16 cellular contexts compared by ENCODE assay signal in genomic region chr20:2804921-2805681, GRCh38. TPM values are rescaled to one million over a fixed set of nuclear protein-coding genes. Genes with fewer than 3 reads are reported as not detected.
A peak's percentile ranks its signal among the peaks of the same experiment; 100 is the strongest.
DNase-seq lines count a peak whose midpoint lies in the region; ATAC-seq and TF ChIP-seq lines count a peak whose summit lies in the region.
"Had no signal": no experiment of that assay in that cellular context is flagged by ENCODE, and none has a peak within 500 bp of the region (broad histone marks: within the 10 kb centered on the region; RNA-seq: fewer than 3 reads in every experiment).

No MANE protein-coding gene starts in this region.

- H3K27ac Mint-ChIP-seq in activated CD4-positive, alpha-beta memory T cell treated with anti-CD3 and anti-CD28 coated beads, Interleukin-2, amount 10 ng/mL, durations not matched to agents 7 days and 5 days: no peak overlapping the region
- H3K27ac Mint-ChIP-seq in activated CD4-positive, alpha-beta memory T cell treated with anti-CD3 and anti-CD28 coated beads for 36 hours: no peak overlapping the region
- H3K27ac Mint-ChIP-seq: activated T-cell treated with anti-CD3 and anti-CD28 coated beads, Interleukin-2, amount 50 U/mL, for 72 hours had no signal

- H3K9me3 ChIP-seq in upper lobe of right lung: no peaks in the 10 kb centered on the region

- H3K4me1 Mint-ChIP-seq in activated CD4-positive, alpha-beta memory T cell treated with anti-CD3 and anti-CD28 coated beads, Interleukin-2, amount 10 ng/mL, durations not matched to agents 7 days and 5 days: peaks cover 10% of the 10 kb centered on the region
- peaks cover 12% of the 10 kb centered on the region for H3K4me1 Mint-ChIP-seq in activated CD4-positive, alpha-beta memory T cell treated with anti-CD3 and anti-CD28 coated beads for 36 hours (ENCODE audit: low read depth)

- H3K27me3 ChIP-seq in upper lobe of right lung: peaks cover 80% of the 10 kb centered on the region

- H3K36me3 ChIP-seq in upper lobe of right lung: no peaks in the 10 kb centered on the region
- H3K36me3 ChIP-seq: tibial nerve had no signal

- CTCF ChIA-PET in activated CD4-positive, alpha-beta memory T cell treated with anti-CD3 and anti-CD28 coated beads, Interleukin-2, amount 10 ng/mL, durations not matched to agents 7 days and 5 days (lab: Charles Lee): no interaction called here
- CTCF ChIA-PET in activated CD4-positive, alpha-beta memory T cell treated with anti-CD3 and anti-CD28 coated beads for 36 hours (lab: Charles Lee): no interaction called here

- no peak overlapping the region for H3K4me3 ChIP-seq in upper lobe of right lung
- H3K4me3 ChIP-seq: tibial nerve had no signal

- DNase-seq in activated CD4-positive, alpha-beta memory T cell treated with anti-CD3 and anti-CD28 coated beads, Interleukin-2, amount 10 ng/mL, durations not matched to agents 7 days and 5 days: peak; percentile 12
- no peak for DNase-seq in activated CD4-positive, alpha-beta memory T cell treated with anti-CD3 and anti-CD28 coated beads for 36 hours
- DNase-seq in ecto neural progenitor cell (ENCODE audit: low spot score): peak; percentile 66
- peak; percentile 75 for DNase-seq in left kidney (ENCODE audit: low read depth, low spot score)
- DNase-seq in upper lobe of right lung: no peak
- no peak for DNase-seq in NCI-H1092 treated with DMSO at 0.1 percent for 48 hours (lab: John Stamatoyannopoulos, UW)
- no peak for DNase-seq in stimulated activated naive CD8-positive, alpha-beta T cell treated with anti-CD3 and anti-CD28 coated beads, Interleukin-15, Interleukin-2, amounts not matched to agents 100 U/mL and 50 U/mL, for 24 hours
- no peak for DNase-seq in NCI-H748 treated with DMSO at 0.1 percent for 48 hours (lab: John Stamatoyannopoulos, UW)
- DNase-seq: ACHN; activated T-cell treated with anti-CD3 and anti-CD28 coated beads, Interleukin-2, amount 50 U/mL, for 72 hours; foreskin melanocyte; nucleus accumbens; OCI-M1 had no signal

- peaks cover 8% of the 10 kb centered on the region for H3K4me1 ChIP-seq in upper lobe of right lung

- peaks cover 63% of the 10 kb centered on the region for H3K27me3 Mint-ChIP-seq in activated CD4-positive, alpha-beta memory T cell treated with anti-CD3 and anti-CD28 coated beads, Interleukin-2, amount 10 ng/mL, durations not matched to agents 7 days and 5 days
- H3K27me3 Mint-ChIP-seq in activated CD4-positive, alpha-beta memory T cell treated with anti-CD3 and anti-CD28 coated beads for 36 hours: peaks cover 59% of the 10 kb centered on the region

- no peak for TF ChIP-seq CTCF in upper lobe of right lung (IDR thresholded peaks at IDR 0.05)

- H3K36me3 Mint-ChIP-seq in activated CD4-positive, alpha-beta memory T cell treated with anti-CD3 and anti-CD28 coated beads, Interleukin-2, amount 10 ng/mL, durations not matched to agents 7 days and 5 days (ENCODE audit: low read depth): peaks cover under 1% of the 10 kb centered on the region
- H3K36me3 Mint-ChIP-seq in activated CD4-positive, alpha-beta memory T cell treated with anti-CD3 and anti-CD28 coated beads for 36 hours: no peaks in the 10 kb centered on the region

- no peaks in the 10 kb centered on the region for H3K9me3 Mint-ChIP-seq in activated CD4-positive, alpha-beta memory T cell treated with anti-CD3 and anti-CD28 coated beads, Interleukin-2, amount 10 ng/mL, durations not matched to agents 7 days and 5 days
- no peaks in the 10 kb centered on the region for H3K9me3 Mint-ChIP-seq in activated CD4-positive, alpha-beta memory T cell treated with anti-CD3 and anti-CD28 coated beads for 36 hours
- H3K9me3 Mint-ChIP-seq: activated T-cell treated with anti-CD3 and anti-CD28 coated beads, Interleukin-2, amount 50 U/mL, for 72 hours had no signal

- no peak overlapping the region for H3K4me3 Mint-ChIP-seq in activated CD4-positive, alpha-beta memory T cell treated with anti-CD3 and anti-CD28 coated beads, Interleukin-2, amount 10 ng/mL, durations not matched to agents 7 days and 5 days
- no peak overlapping the region for H3K4me3 Mint-ChIP-seq in activated CD4-positive, alpha-beta memory T cell treated with anti-CD3 and anti-CD28 coated beads for 36 hours
- H3K4me3 Mint-ChIP-seq: activated T-cell treated with anti-CD3 and anti-CD28 coated beads, Interleukin-2, amount 50 U/mL, for 72 hours had no signal

- POLR2A ChIA-PET in activated CD4-positive, alpha-beta memory T cell treated with anti-CD3 and anti-CD28 coated beads, Interleukin-2, amount 10 ng/mL, durations not matched to agents 7 days and 5 days (lab: Charles Lee): no interaction called here
- POLR2A ChIA-PET in activated CD4-positive, alpha-beta memory T cell treated with anti-CD3 and anti-CD28 coated beads for 36 hours (lab: Charles Lee): no interaction called here

- no peak overlapping the region for H3K27ac ChIP-seq in upper lobe of right lung
- H3K27ac ChIP-seq: KMS-11, tibial nerve had no signal

- ATAC-seq in upper lobe of right lung: peak; percentile 48
- no peak for ATAC-seq in stimulated activated naive CD8-positive, alpha-beta T cell treated with anti-CD3 and anti-CD28 coated beads, Interleukin-15, Interleukin-2, amounts not matched to agents 100 U/mL and 50 U/mL, for 24 hours
- ATAC-seq: activated T-cell treated with anti-CD3 and anti-CD28 coated beads, Interleukin-2, amount 50 U/mL, for 72 hours had no signal

- intact Hi-C loops in activated CD4-positive, alpha-beta memory T cell treated with anti-CD3 and anti-CD28 coated beads for 36 hours (cut with micrococcal nuclease): no loop called here
- intact Hi-C loops in upper lobe of right lung (cut with DNase I): no loop called here

RNA-seq across cellular contexts. Expression of gene CPXM1, which starts 4.7 kb away (rescaled TPM):
- under 1 TPM; 0.20 to 0.33 TPM for total RNA-seq in activated CD4-positive, alpha-beta memory T cell treated with anti-CD3 and anti-CD28 coated beads, Interleukin-2, amount 10 ng/mL, durations not matched to agents 7 days and 5 days
- 1 to 10 TPM; 2.3 to 2.9 TPM for total RNA-seq in activated CD4-positive, alpha-beta memory T cell treated with anti-CD3 and anti-CD28 coated beads for 36 hours
- 1.3 TPM for total RNA-seq in upper lobe of right lung

RNA-seq across cellular contexts. Expression of gene C20orf141, which starts 9.7 kb away (rescaled TPM):
- total RNA-seq in activated CD4-positive, alpha-beta memory T cell treated with anti-CD3 and anti-CD28 coated beads, Interleukin-2, amount 10 ng/mL, durations not matched to agents 7 days and 5 days: not detected
- total RNA-seq in activated CD4-positive, alpha-beta memory T cell treated with anti-CD3 and anti-CD28 coated beads for 36 hours: not detected
- total RNA-seq in upper lobe of right lung: not detected
- total RNA-seq: activated T-cell treated with anti-CD3 and anti-CD28 coated beads, Interleukin-2, amount 50 U/mL, for 72 hours; lung microvascular endothelial cell; tibial nerve had no signal

RNA-seq across cellular contexts. Expression of gene TMEM239, which starts 11.1 kb away (rescaled TPM):
- not detected for total RNA-seq in activated CD4-positive, alpha-beta memory T cell treated with anti-CD3 and anti-CD28 coated beads, Interleukin-2, amount 10 ng/mL, durations not matched to agents 7 days and 5 days
- total RNA-seq in activated CD4-positive, alpha-beta memory T cell treated with anti-CD3 and anti-CD28 coated beads for 36 hours: not detected
- not detected for total RNA-seq in upper lobe of right lung
- total RNA-seq: activated T-cell treated with anti-CD3 and anti-CD28 coated beads, Interleukin-2, amount 50 U/mL, for 72 hours; lung microvascular endothelial cell; tibial nerve had no signal

RNA-seq across cellular contexts. Expression of gene PCED1A, which starts 35.4 kb away (rescaled TPM):
- total RNA-seq in activated CD4-positive, alpha-beta memory T cell treated with anti-CD3 and anti-CD28 coated beads, Interleukin-2, amount 10 ng/mL, durations not matched to agents 7 days and 5 days: 10 to 100 TPM; 25.0 to 25.7 TPM
- total RNA-seq in activated CD4-positive, alpha-beta memory T cell treated with anti-CD3 and anti-CD28 coated beads for 36 hours: 10 to 100 TPM; 37.0 to 40.0 TPM
- total RNA-seq in upper lobe of right lung: 44.3 TPM

RNA-seq across cellular contexts. Expression of gene VPS16, which starts 35.4 kb away (rescaled TPM):
- 10 to 100 TPM; 49.7 to 53.0 TPM for total RNA-seq in activated CD4-positive, alpha-beta memory T cell treated with anti-CD3 and anti-CD28 coated beads, Interleukin-2, amount 10 ng/mL, durations not matched to agents 7 days and 5 days
- 10 to 100 TPM; 51.2 to 53.0 TPM for total RNA-seq in activated CD4-positive, alpha-beta memory T cell treated with anti-CD3 and anti-CD28 coated beads for 36 hours
- 34.8 TPM for total RNA-seq in upper lobe of right lung

Comparison
In these comparisons a context has a peak if more than half of its experiments do, and no peak if none do; other contexts are left out.
1. DNase-seq: peak in activated CD4-positive, alpha-beta memory T cell treated with anti-CD3 and anti-CD28 coated beads, Interleukin-2, amount 10 ng/mL, durations not matched to agents 7 days and 5 days (single experiment), ecto neural progenitor cell (single experiment) and left kidney (single experiment); none in activated CD4-positive, alpha-beta memory T cell treated with anti-CD3 and anti-CD28 coated beads for 36 hours (single experiment), upper lobe of right lung (single experiment), NCI-H1092 treated with DMSO at 0.1 percent for 48 hours (single experiment), stimulated activated naive CD8-positive, alpha-beta T cell treated with anti-CD3 and anti-CD28 coated beads, Interleukin-15, Interleukin-2, amounts not matched to agents 100 U/mL and 50 U/mL, for 24 hours (single experiment) and NCI-H748 treated with DMSO at 0.1 percent for 48 hours (single experiment).